ENCODE assay signal across 21 cellular contexts in genomic region chr5:158436271-158437065, GRCh38.
DNase-seq lines count a peak whose midpoint lies in the region; ATAC-seq and TF ChIP-seq lines count a peak whose summit lies in the region.
"Had no signal": no experiment of that assay in that cellular context is flagged by ENCODE, and none has a peak within 500 bp of the region (broad histone marks: within the 10 kb centered on the region; RNA-seq: fewer than 3 reads in every experiment).

No MANE protein-coding gene starts in this region.

- no peak overlapping the region for H3K23ac ChIP-seq in mesendoderm (ENCODE audit: low read length)

- H3K79me2 ChIP-seq in mesendoderm (ENCODE audit: control insufficient read depth, insufficient read depth, low read length) = no peaks in the 10 kb centered on the region

- no peaks in the 10 kb centered on the region for H3K9me3 ChIP-seq in body of pancreas
- H3K9me3 ChIP-seq: gastroesophageal sphincter, left ventricle myocardium inferior, transverse colon had no signal

- no peak overlapping the region for H2AK5ac ChIP-seq in mesendoderm (ENCODE audit: low read length)

- WGBS in body of pancreas, 2 donors = 91 to 100% methylated on average over 2 of the region's 2 CpGs
- WGBS in mesendoderm (ENCODE audit: extremely low coverage, insufficient coverage, low lambda C conversion rate) = no CpG with 5 or more reads among the region's 2 CpGs

- no peak for TF ChIP-seq POLR2A in body of pancreas (IDR thresholded peaks at IDR 0.05)

- peaks cover 4 to 7% of the 10 kb centered on the region in 2 donors for H3K9me3 Mint-ChIP-seq in stimulated activated naive CD8-positive, alpha-beta T cell treated with anti-CD3 and anti-CD28 coated beads, Interleukin-15, amount 100 ng/mL, for 72 hours

- no peaks in the 10 kb centered on the region for H3K79me1 ChIP-seq in mesendoderm (ENCODE audit: low read length)

- in situ Hi-C loops in brain microvascular endothelial cell (cut with HindIII; ENCODE audit: low pct_ligation_motif_present, low sequenced_read_pairs) = no loop called here

- no peaks in the 10 kb centered on the region for H3K36me3 ChIP-seq in brain microvascular endothelial cell (replicated peaks)
- H3K36me3 ChIP-seq in body of pancreas (replicated peaks in 1 of 2; ENCODE audit: insufficient read depth in 1 of 2, low read depth in 2 of 2) = no peaks in the 10 kb centered on the region
- H3K36me3 ChIP-seq in mesendoderm (ENCODE audit: control insufficient read depth, insufficient read depth, low read length) = no peaks in the 10 kb centered on the region
- H3K36me3 ChIP-seq: gastroesophageal sphincter, left ventricle myocardium inferior, transverse colon had no signal

- no peak overlapping the region for H3K18ac ChIP-seq in mesendoderm (ENCODE audit: low read length)

- H2BK15ac ChIP-seq in mesendoderm (replicated peaks; ENCODE audit: low read depth) = no peak overlapping the region

- H2BK120ac ChIP-seq in mesendoderm (ENCODE audit: low read depth, low read length) = no peak overlapping the region

- TF ChIP-seq CTCF in brain microvascular endothelial cell (IDR thresholded peaks at IDR 0.05; ENCODE audit: low read depth, low read length, missing control alignments) (no peak), body of pancreas (IDR thresholded peaks at IDR 0.05) (no peak)

- H4K5ac ChIP-seq in mesendoderm (ENCODE audit: low read length) = no peak overlapping the region

- H3K27me3 ChIP-seq in brain microvascular endothelial cell (replicated peaks) (no peaks in the 10 kb centered on the region), body of pancreas (no peaks in the 10 kb centered on the region), mesendoderm (ENCODE audit: insufficient read depth, low read length, poor library complexity) (no peaks in the 10 kb centered on the region)
- H3K27me3 ChIP-seq: gastroesophageal sphincter, transverse colon had no signal

- no peak overlapping the region for H3K4ac ChIP-seq in mesendoderm (ENCODE audit: low read depth, low read length)

- H3K4me3 Mint-ChIP-seq in stimulated activated naive CD8-positive, alpha-beta T cell treated with anti-CD3 and anti-CD28 coated beads, Interleukin-15, amount 100 ng/mL, for 72 hours = no peak overlapping the region

- intact Hi-C loops in body of pancreas (cut with DNase I) = no loop called here

- H3K9ac ChIP-seq in mesendoderm (ENCODE audit: low read length) = no peak overlapping the region

- ATAC-seq in stimulated activated naive CD8-positive, alpha-beta T cell treated with anti-CD3 and anti-CD28 coated beads, Interleukin-15, amount 100 ng/mL, for 72 hours = peak; percentile 14
- ATAC-seq in stimulated activated naive CD8-positive, alpha-beta T cell treated with anti-CD3 and anti-CD28 coated beads, Interleukin-15, Interleukin-2, amounts not matched to agents 100 U/mL and 50 U/mL, for 24 hours = no peak
- ATAC-seq in body of pancreas = no peak
- ATAC-seq: gastroesophageal sphincter, SK-N-SH treated with all-trans-retinoic acid at 6 μM for 48 hours had no signal

- no peaks in the 10 kb centered on the region for H3K27me3 Mint-ChIP-seq in stimulated activated naive CD8-positive, alpha-beta T cell treated with anti-CD3 and anti-CD28 coated beads, Interleukin-15, amount 100 ng/mL, for 72 hours

- H2BK5ac ChIP-seq in mesendoderm (ENCODE audit: low read length) = no peak overlapping the region

- H3K4me2 ChIP-seq in mesendoderm (ENCODE audit: low read length) = no peak overlapping the region

- H3K4me1 ChIP-seq in body of pancreas (no peaks in the 10 kb centered on the region), mesendoderm (ENCODE audit: control insufficient read depth, low read depth, low read length) (no peaks in the 10 kb centered on the region)
- H3K4me1 ChIP-seq: transverse colon had no signal

- H3K4me1 Mint-ChIP-seq in stimulated activated naive CD8-positive, alpha-beta T cell treated with anti-CD3 and anti-CD28 coated beads, Interleukin-15, amount 100 ng/mL, for 72 hours = peaks cover 56% of the 10 kb centered on the region

- H3K4me3 ChIP-seq in brain microvascular endothelial cell (ENCODE audit: low read depth, low read length) = no peak overlapping the region
- H3K4me3 ChIP-seq in body of pancreas = no peak overlapping the region
- H3K4me3 ChIP-seq in mesendoderm (ENCODE audit: low read length) = no peak overlapping the region
- H3K4me3 ChIP-seq: gastroesophageal sphincter, left ventricle myocardium inferior, transverse colon had no signal

- H3K27ac ChIP-seq in brain microvascular endothelial cell (no peak overlapping the region), body of pancreas (no peak overlapping the region), mesendoderm (ENCODE audit: low read depth, low read length) (no peak overlapping the region)
- H3K27ac ChIP-seq: gastroesophageal sphincter, left ventricle myocardium inferior, transverse colon had no signal

- no peak for DNase-seq in stimulated activated naive CD8-positive, alpha-beta T cell treated with anti-CD3 and anti-CD28 coated beads, Interleukin-15, amount 100 ng/mL, for 72 hours
- no peak for DNase-seq in stimulated activated naive CD8-positive, alpha-beta T cell treated with anti-CD3 and anti-CD28 coated beads, Interleukin-15, Interleukin-2, amounts not matched to agents 100 U/mL and 50 U/mL, for 24 hours
- DNase-seq in NOMO-1 treated with DMSO at 0.1 percent for 48 hours (lab: John Stamatoyannopoulos, UW; ENCODE audit: unreplicated experiment) = peak; percentile 61
- DNase-seq in brain microvascular endothelial cell = peak; percentile 4
- DNase-seq in central memory CD4-positive, alpha-beta T cell = no peak
- DNase-seq in body of pancreas = no peak
- DNase-seq in mesendoderm = no peak
- DNase-seq in HuH-7 (ENCODE audit: low spot score) = no peak
- DNase-seq: activated naive CD4-positive, alpha-beta T cell treated with anti-CD3 and anti-CD28 coated beads, Interleukin-2, amount 50 U/mL, for 16 hours; activated T-cell treated with anti-CD3 and anti-CD28 coated beads, Interleukin-2, amount 50 U/mL, for 1 hour; dermis blood vessel endothelial cell; DMS79 treated with DMSO at 0.1 percent for 48 hours; H7; KBM-7; left ventricle myocardium inferior; NCI-H1417; NCI-H69; nucleus accumbens; transverse colon had no signal

- H4K8ac ChIP-seq in mesendoderm (ENCODE audit: low read depth, low read length) = no peak overlapping the region

- H3K56ac ChIP-seq in mesendoderm (ENCODE audit: low read length) = no peak overlapping the region

- no peak overlapping the region for H3K27ac Mint-ChIP-seq in stimulated activated naive CD8-positive, alpha-beta T cell treated with anti-CD3 and anti-CD28 coated beads, Interleukin-15, amount 100 ng/mL, for 72 hours

Comparison
In these comparisons a context has a peak if more than half of its experiments do, and no peak if none do; other contexts are left out.
1. DNase-seq: peak in NOMO-1 treated with DMSO at 0.1 percent for 48 hours (single experiment) and brain microvascular endothelial cell (single experiment); none in stimulated activated naive CD8-positive, alpha-beta T cell treated with anti-CD3 and anti-CD28 coated beads, Interleukin-15, amount 100 ng/mL, for 72 hours (0 of 2), stimulated activated naive CD8-positive, alpha-beta T cell treated with anti-CD3 and anti-CD28 coated beads, Interleukin-15, Interleukin-2, amounts not matched to agents 100 U/mL and 50 U/mL, for 24 hours (single experiment), central memory CD4-positive, alpha-beta T cell (single experiment), body of pancreas (0 of 4), mesendoderm (single experiment) and HuH-7 (single experiment).